ENCODE assay signal across 23 cellular contexts in the genomic region with DNA sequence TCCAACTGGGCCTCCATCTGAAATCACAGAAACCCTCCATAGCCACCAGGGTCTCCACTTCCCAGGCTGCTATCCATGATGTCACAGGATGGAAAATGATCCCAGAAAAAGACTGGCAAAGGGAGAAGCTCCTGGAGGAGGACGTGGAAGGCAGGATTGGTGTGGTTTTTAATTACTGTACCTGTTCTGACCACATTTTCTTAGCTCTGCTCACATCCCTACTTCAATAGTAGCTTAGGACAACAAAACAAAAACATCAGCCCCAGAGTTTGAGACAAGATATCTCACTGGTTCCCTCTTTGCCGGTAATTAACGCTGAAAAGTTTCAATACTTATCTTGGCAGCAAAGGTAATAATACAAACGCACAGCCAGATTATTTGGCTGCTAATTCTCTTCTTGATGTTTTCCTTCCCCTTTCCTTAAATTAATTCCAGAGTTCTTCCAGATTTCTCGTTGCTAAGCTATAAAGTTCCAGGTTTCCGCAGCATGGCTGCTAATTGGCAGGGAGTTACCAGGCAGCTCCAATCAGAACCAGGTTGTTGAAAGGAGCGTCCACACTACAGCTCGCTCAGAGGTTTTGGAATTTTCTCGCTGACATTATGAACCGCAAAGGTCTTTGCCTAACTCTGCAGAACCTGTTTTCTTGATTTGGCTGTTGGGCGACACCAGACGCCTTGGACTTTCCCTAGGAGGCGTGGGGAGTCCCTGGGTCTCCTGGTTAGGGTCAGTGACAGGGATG.
DNase-seq lines count a peak whose midpoint lies in the region; TF ChIP-seq lines count a peak whose summit lies in the region.
"Had no signal": no experiment of that assay in that cellular context is flagged by ENCODE, and none has a peak within 500 bp of the region (broad histone marks: within the 10 kb centered on the region; RNA-seq: fewer than 3 reads in every experiment).

No MANE protein-coding gene starts in this region.

- in situ Hi-C loops in T47D (cut with HindIII; ENCODE audit: low pct_unique_long_range_greater_than_20kb, low sequenced_read_pairs), result no loop called here

- no peaks in the 10 kb centered on the region for H3K9me3 ChIP-seq in suprapubic skin
- H3K9me3 ChIP-seq: body of pancreas, prostate gland had no signal

- CTCF ChIA-PET in RWPE1 (lab: Yijun Ruan, JAX), result interaction anchor here (0.5 kb wide), 1 partner anchor 157 kb away, joined by 3 read pairs; no protein-coding TSS in a partner anchor

- H3K4me3 ChIP-seq in foreskin fibroblast (ENCODE audit: low read depth in 1 of 2, low read length in 2 of 2) (no peak overlapping the region), suprapubic skin (no peak overlapping the region)
- H3K4me3 ChIP-seq: body of pancreas, prostate gland, SJSA1, spleen had no signal

- TF ChIP-seq EP300 in suprapubic skin (IDR thresholded peaks at IDR 0.05), result no peak

- TF ChIP-seq CTCF in foreskin fibroblast (IDR thresholded peaks at IDR 0.05; ENCODE audit: low read depth, low read length) (no peak), suprapubic skin (IDR thresholded peaks at IDR 0.05) (no peak), RWPE1 (conservative IDR thresholded peaks at IDR 0.05; ENCODE audit: low read depth) (no peak)

- POLR2A ChIA-PET in RWPE1 (lab: Yijun Ruan, JAX; ENCODE audit: low non-redundant PET), result interaction anchor here (0.5 kb wide), 1 partner anchor 32 kb away, joined by 5 read pairs; no protein-coding TSS in a partner anchor

- TF ChIP-seq POLR2A in suprapubic skin (IDR thresholded peaks at IDR 0.05), result no peak

- DNase-seq in SIG-M5 treated with dmso at 0.1 percent for 504 hours (lab: John Stamatoyannopoulos, UW; ENCODE audit: unreplicated experiment) (peak; percentile 56), SIG-M5 (lab: John Stamatoyannopoulos, UW) (no peak), T47D (ENCODE audit: low read depth in 1 of 2, low spot score in 1 of 2) (peak; percentile 73 to 94), foreskin fibroblast (peak; percentile 66 to 82), suprapubic skin (ENCODE audit: low spot score in 2 of 2) (no peak), DMS53 treated with DMSO at 0.1 percent for 48 hours (lab: John Stamatoyannopoulos, UW; ENCODE audit: unreplicated experiment) (no peak), RWPE1 (ENCODE audit: low spot score) (no peak), NCI-H510A (lab: John Stamatoyannopoulos, UW) (no peak)
- DNase-seq: activated CD4-positive, CD25-positive, alpha-beta regulatory T cell; activated CD8-positive, alpha-beta T cell treated with anti-CD3 and anti-CD28 coated beads, Interleukin-2, amount 10 ng/mL, durations not matched to agents 7 days and 5 days; activated T-cell treated with anti-CD3 and anti-CD28 coated beads, Interleukin-2, amount 50 U/mL, for 48 hours; CD4-positive, CD25-positive, alpha-beta regulatory T cell; DND-41; hypothalamus; KBM-7; kidney glomerular epithelial cell; NCI-H1105 treated with DMSO at 0.1 percent for 48 hours; NCI-H69; spleen; stimulated activated CD8-positive, alpha-beta memory T cell treated with anti-CD3 and anti-CD28 coated beads, Interleukin-4, amount 100 ng/mL, for 48 hours had no signal

- H3K27ac ChIP-seq in suprapubic skin (peak overlapping the region; percentile 4), RWPE1 (no peak overlapping the region)
- H3K27ac ChIP-seq: body of pancreas, prostate gland, SJSA1, spleen had no signal

- H3K36me3 ChIP-seq in suprapubic skin, result no peaks in the 10 kb centered on the region
- H3K36me3 ChIP-seq: prostate gland, spleen had no signal

- 38% methylated on average over 13 of the region's 13 CpGs for WGBS in suprapubic skin

- H3K27me3 ChIP-seq in suprapubic skin, result no peaks in the 10 kb centered on the region
- H3K27me3 ChIP-seq: body of pancreas, SJSA1, spleen had no signal

- H3K4me1 ChIP-seq in suprapubic skin, result peaks cover 15% of the 10 kb centered on the region
- H3K4me1 ChIP-seq: prostate gland, SJSA1, spleen had no signal

Comparison
In these comparisons a context has a peak if more than half of its experiments do, and no peak if none do; other contexts are left out.
1. DNase-seq: peak in SIG-M5 treated with dmso at 0.1 percent for 504 hours (single experiment), T47D (2 of 2) and foreskin fibroblast (2 of 2); none in SIG-M5 (single experiment), suprapubic skin (0 of 2), DMS53 treated with DMSO at 0.1 percent for 48 hours (single experiment), RWPE1 (single experiment) and NCI-H510A (single experiment).